8 cellular contexts compared by ENCODE assay signal in genomic region chr11:75576445-75577049, GRCh38. TPM values are rescaled to one million over a fixed set of nuclear protein-coding genes. Genes with fewer than 3 reads are reported as not detected.
DNase-seq lines count a peak whose midpoint lies in the region; ATAC-seq and TF ChIP-seq lines count a peak whose summit lies in the region.

No MANE protein-coding gene starts in this region.

- H3K27me3 Mint-ChIP-seq in chondrocyte (ENCODE audit: low read depth) = no peaks in the 10 kb centered on the region

- no peaks in the 10 kb centered on the region for H3K9me3 Mint-ChIP-seq in chondrocyte (ENCODE audit: low read depth)

- ATAC-seq in GM18907 (IDR thresholded peaks at IDR 0.05; ENCODE audit: unreplicated experiment) (peak; percentile 57), omental fat pad (ENCODE audit: low FRiP score) (peak; percentile 12), HG02970 (IDR thresholded peaks at IDR 0.05; ENCODE audit: low FRiP score, unreplicated experiment) (no peak), GM18870 (IDR thresholded peaks at IDR 0.05; ENCODE audit: unreplicated experiment) (no peak), GM19035 (IDR thresholded peaks at IDR 0.05; ENCODE audit: unreplicated experiment) (no peak)

- TF ChIP-seq CTCF in chondrocyte (IDR thresholded peaks at IDR 0.05) (no peak), omental fat pad (IDR thresholded peaks at IDR 0.05) (no peak)

- peaks cover 13% of the 10 kb centered on the region for H3K36me3 Mint-ChIP-seq in chondrocyte (ENCODE audit: low read depth)

- DNase-seq in LoVo (ENCODE audit: low spot score) = peak; percentile 46
- no peak for DNase-seq in chondrocyte (ENCODE audit: low spot score)
- no peak for DNase-seq in omental fat pad (ENCODE audit: low spot score)
- DNase-seq in activated naive CD4-positive, alpha-beta T cell (lab: John Stamatoyannopoulos, UW) = no peak

- peak overlapping the region; percentile 87 for H3K27ac Mint-ChIP-seq in chondrocyte (ENCODE audit: unreplicated experiment)

- H3K4me1 Mint-ChIP-seq in chondrocyte (ENCODE audit: low read depth) = peaks cover 25% of the 10 kb centered on the region

- no peak overlapping the region for H3K4me3 Mint-ChIP-seq in chondrocyte (ENCODE audit: unreplicated experiment)

RNA-seq across cellular contexts. Expression of gene SERPINH1, which starts 14.5 kb away (rescaled TPM):
- 1,000 to 1,204 TPM (median 1,170 TPM) in 3 replicates for total RNA-seq in chondrocyte
- total RNA-seq in omental fat pad = 100 to 1,000 TPM; 307 to 804 (median 482) TPM

RNA-seq across cellular contexts. Expression of gene GDPD5, which starts 50.8 kb away (rescaled TPM):
- total RNA-seq in chondrocyte (8.9 to 12.6 TPM (median 11.3 TPM) in 3 replicates), omental fat pad (10 to 100 TPM; 23.6 to 34.7 (median 31.7) TPM)

Comparison
In these comparisons a context has a peak if more than half of its experiments do, and no peak if none do; other contexts are left out.
1. ATAC-seq: peak in GM18907 (single experiment) and omental fat pad (single experiment); none in HG02970 (single experiment), GM18870 (single experiment) and GM19035 (single experiment).